ENCODE assay signal across 23 cellular contexts in the genomic region with DNA sequence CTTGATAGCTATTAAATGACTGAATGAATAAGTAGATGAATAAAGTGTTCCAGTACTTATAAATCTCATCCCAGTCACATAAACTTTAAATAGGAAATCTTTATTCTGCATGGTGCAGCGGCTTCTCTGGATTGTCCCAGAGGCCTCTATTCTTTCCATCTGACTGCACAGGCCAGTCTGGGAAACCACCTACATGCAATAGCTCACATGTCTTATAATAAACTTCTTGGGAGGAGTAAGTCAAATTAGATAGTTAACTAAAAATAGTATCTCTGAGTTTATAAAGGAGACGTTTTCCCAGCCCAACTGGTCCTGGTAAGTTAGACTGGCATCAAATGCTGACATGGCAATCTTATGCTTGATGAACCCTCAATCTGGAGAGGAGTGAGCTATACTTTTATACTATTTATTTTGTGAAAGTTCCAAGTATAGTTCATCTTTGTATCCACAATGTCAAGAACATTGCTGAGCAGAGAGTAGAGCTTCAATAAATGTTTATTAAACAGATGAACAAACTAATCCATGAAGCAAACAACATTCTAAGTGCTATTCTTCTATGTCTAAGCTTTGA.
DNase-seq lines count a peak whose midpoint lies in the region; ATAC-seq, FAIRE-seq and TF ChIP-seq lines count a peak whose summit lies in the region.
"Had no signal": no experiment of that assay in that cellular context is flagged by ENCODE, and none has a peak within 500 bp of the region (broad histone marks: within the 10 kb centered on the region; RNA-seq: fewer than 3 reads in every experiment).

No MANE protein-coding gene starts in this region.

- H2AFZ ChIP-seq in HepG2 (ENCODE audit: low read length): no peak overlapping the region

- H3K9me3 ChIP-seq in HepG2 (ENCODE audit: low read length) (no peaks in the 10 kb centered on the region), right lobe of liver (no peaks in the 10 kb centered on the region), thyroid gland (no peaks in the 10 kb centered on the region)
- H3K9me3 ChIP-seq: MG63 had no signal

- 88% methylated on average over 2 of the region's 2 CpGs for WGBS in HepG2 (ENCODE audit: low lambda C conversion rate)
- 72% methylated on average over 2 of the region's 2 CpGs for WGBS in right lobe of liver (ENCODE audit: insufficient coverage, low coverage, low lambda C conversion rate, missing lambda C conversion rate)
- WGBS in thyroid gland, 2 donors: 49 to 56% methylated on average over 2 of the region's 2 CpGs

- H3K9ac ChIP-seq in HepG2 (ENCODE audit: insufficient read depth, low read depth, low read length): no peak overlapping the region

- H3K4me1 ChIP-seq in HepG2 (ENCODE audit: insufficient read depth, low read length) (peaks cover 31% of the 10 kb centered on the region), right lobe of liver (peaks cover 0 to 12% (median 3%) of the 10 kb centered on the region in 4 donors), thyroid gland (peaks cover 11 to 13% of the 10 kb centered on the region in 2 donors)

- CTCF ChIA-PET in HepG2 (lab: Yijun Ruan, JAX; ENCODE audit: low intra/inter-chr PET ratio, low total read pairs): no interaction called here

- intact Hi-C loops in HepG2 (cut with micrococcal nuclease; ENCODE audit: unreplicated experiment): no loop called here
- intact Hi-C loops in right lobe of liver (cut with DNase I): no loop called here
- intact Hi-C loops in thyroid gland (cut with DNase I): no loop called here

- TF ChIP-seq CTCF in HepG2 (CRISPR knock-in tag; IDR thresholded peaks at IDR 0.05) (no peak), right lobe of liver (IDR thresholded peaks at IDR 0.05) (no peak), thyroid gland (IDR thresholded peaks at IDR 0.05) (no peak)

- no peaks in the 10 kb centered on the region for H3K79me2 ChIP-seq in HepG2 (ENCODE audit: insufficient read depth, low read length)

- FAIRE-seq in HepG2 (lab: Jason Lieb, UNC): no peak
- FAIRE-seq: H1 had no signal

- in situ Hi-C loops in HepG2 (cut with HindIII; ENCODE audit: extremely low pct_ligation_motif_present, low pct_unique_long_range_greater_than_20kb): no loop called here

- no peak overlapping the region for H3K4me3 Mint-ChIP-seq in central memory CD8-positive, alpha-beta T cell
- H3K4me3 Mint-ChIP-seq: CD14-positive monocyte had no signal

- peak overlapping the region; percentile 59 for H3K27ac Mint-ChIP-seq in central memory CD8-positive, alpha-beta T cell (ENCODE audit: low read depth)

- no TSS peak for BruUV-seq in HepG2 (replicated peaks; lab: Mats Ljungman, UMichigan)

- POLR2A ChIA-PET in HepG2 (lab: Yijun Ruan, JAX): no interaction called here

- H3K9me3 Mint-ChIP-seq in central memory CD8-positive, alpha-beta T cell: no peaks in the 10 kb centered on the region
- H3K9me3 Mint-ChIP-seq: CD14-positive monocyte had no signal

- no peaks in the 10 kb centered on the region for H4K20me1 ChIP-seq in HepG2 (ENCODE audit: insufficient read depth, low read length)

- H3K4me2 ChIP-seq in HepG2 (ENCODE audit: low read depth, low read length): no peak overlapping the region

- DNase-seq in HepG2 (ENCODE audit: low spot score) (no peak), right lobe of liver (no peak), kidney tubule cell (ENCODE audit: low spot score) (peak; percentile 76), thyroid gland (peak; percentile 3 to 10), NCI-H1417 (lab: John Stamatoyannopoulos, UW) (no peak)
- DNase-seq in central memory CD8-positive, alpha-beta T cell (ENCODE audit: low spot score in 2 of 2): no peak
- DNase-seq: DMS79, Kasumi-1, MG63, NCI-H1417 treated with DMSO at 0.1 percent for 48 hours, NCI-H187 treated with DMSO at 0.1 percent for 48 hours, NCI-H2107, NCI-H446 treated with DMSO at 0.1 percent for 48 hours, NCI-H526 treated with DMSO at 0.1 percent for 48 hours, PC-3, SHP77 treated with DMSO at 0.1 percent for 48 hours had no signal

- TF ChIP-seq POLR2A in HepG2 (IDR thresholded peaks at IDR 0.05; ENCODE audit: insufficient read depth in 1 of 2, low read depth in 2 of 2, low read length in 2 of 2): no peak
- TF ChIP-seq POLR2A in right lobe of liver (IDR thresholded peaks at IDR 0.05): no peak
- TF ChIP-seq POLR2A in thyroid gland (IDR thresholded peaks at IDR 0.05): no peak

- H3K36me3 ChIP-seq in HepG2 (replicated peaks in 1 of 2; ENCODE audit: control insufficient read depth in 1 of 2, insufficient read depth in 2 of 2, low read length in 2 of 2): no peaks in the 10 kb centered on the region
- no peaks in the 10 kb centered on the region for H3K36me3 ChIP-seq in right lobe of liver
- no peaks in the 10 kb centered on the region for H3K36me3 ChIP-seq in thyroid gland
- H3K36me3 ChIP-seq: MG63 had no signal

- no peak for TF ChIP-seq RAD21 in HepG2 (CRISPR knock-in tag; IDR thresholded peaks at IDR 0.05)

- no peaks in the 10 kb centered on the region for H3K27me3 Mint-ChIP-seq in central memory CD8-positive, alpha-beta T cell

- TF ChIP-seq EP300 in HepG2 (IDR thresholded peaks at IDR 0.05; ENCODE audit: low read depth in 2 of 2, low read length in 2 of 2): no peak
- TF ChIP-seq EP300 in HepG2 (CRISPR knock-in tag; IDR thresholded peaks at IDR 0.05; ENCODE audit: borderline replicate concordance): no peak

- H3K4me1 Mint-ChIP-seq in central memory CD8-positive, alpha-beta T cell: peaks cover 10% of the 10 kb centered on the region

- H3K27me3 ChIP-seq in HepG2 (ENCODE audit: control insufficient read depth in 1 of 2, insufficient read depth in 2 of 2, low read length in 2 of 2) (no peaks in the 10 kb centered on the region), right lobe of liver (no peaks in the 10 kb centered on the region), thyroid gland (no peaks in the 10 kb centered on the region)
- H3K27me3 ChIP-seq: MG63 had no signal

- no peak for ATAC-seq in HepG2
- no peak for ATAC-seq in right lobe of liver
- no peak for ATAC-seq in central memory CD8-positive, alpha-beta T cell (replicated peaks; ENCODE audit: extremely low read depth, poor library complexity, severe bottlenecking)
- ATAC-seq in esophagus mucosa: no peak
- ATAC-seq in GM21515 (IDR thresholded peaks at IDR 0.05; ENCODE audit: unreplicated experiment): no peak
- ATAC-seq: HCT116, PC-3 had no signal

- no peak overlapping the region for H3K4me3 ChIP-seq in HepG2 (replicated peaks in 1 of 3; ENCODE audit: insufficient read depth in 1 of 3, low read depth in 2 of 3, low read length in 3 of 3)
- no peak overlapping the region for H3K4me3 ChIP-seq in right lobe of liver
- H3K4me3 ChIP-seq in thyroid gland (replicated peaks in 1 of 3): no peak overlapping the region
- H3K4me3 ChIP-seq: MG63, SK-N-MC had no signal

- H3K36me3 Mint-ChIP-seq in central memory CD8-positive, alpha-beta T cell (ENCODE audit: insufficient read depth): peaks cover 5% of the 10 kb centered on the region

- H3K27ac ChIP-seq in HepG2 (ENCODE audit: extremely low read length, insufficient read depth, low read length) (no peak overlapping the region), right lobe of liver (no peak overlapping the region), thyroid gland (no peak overlapping the region)
- H3K27ac ChIP-seq: RWPE1, SK-N-MC had no signal

TF ChIP-seq in HepG2, 621 proteins besides CTCF, POLR2A, EP300 and RAD21:
- TF ChIP-seq MAFF (IDR thresholded peaks at IDR 0.05; ENCODE audit: low read depth, low read length) (peak; percentile 87), NAIF1 (CRISPR knock-in tag; IDR thresholded peaks at IDR 0.05; ENCODE audit: borderline replicate concordance) (no peak), MAFK (conservative IDR thresholded peaks at IDR 0.05 in 1 of 2, IDR thresholded peaks at IDR 0.05 in 1 of 2; ENCODE audit: low read length in 2 of 2) (peak; percentile 87 to 93)
TF ChIP-seq in HepG2: peak in this region for 2.

Comparison
In these comparisons a context has a peak if more than half of its experiments do, and no peak if none do; other contexts are left out.
1. DNase-seq: peak in kidney tubule cell (single experiment) and thyroid gland (2 of 2); none in HepG2 (single experiment), right lobe of liver (0 of 3), central memory CD8-positive, alpha-beta T cell (0 of 2) and NCI-H1417 (0 of 3).